ENCODE assay signal across 1 cellular context in genomic region chr16:30365200-30365599, GRCh38.
TF ChIP-seq lines count a peak whose summit lies in the region.

No MANE protein-coding gene starts in this region.

TF ChIP-seq in IMR-90, 13 proteins besides CTCF, POLR2A, EP300 and RAD21:
- TF ChIP-seq NFE2L2 (IDR thresholded peaks at IDR 0.05; ENCODE audit: low read depth, low read length) (no peak), FOS (IDR thresholded peaks at IDR 0.05; ENCODE audit: low read depth, low read length) (no peak), ELK1 (IDR thresholded peaks at IDR 0.05; ENCODE audit: borderline replicate concordance, low read depth, low read length) (no peak), MAFK (IDR thresholded peaks at IDR 0.05; ENCODE audit: low read depth, low read length) (no peak), MXI1 (IDR thresholded peaks at IDR 0.05; ENCODE audit: borderline replicate concordance, low read depth, low read length) (no peak), RCOR1 (IDR thresholded peaks at IDR 0.05; ENCODE audit: insufficient replicate concordance, low read length) (no peak), MAZ (IDR thresholded peaks at IDR 0.05; ENCODE audit: borderline replicate concordance, low read depth, low read length) (no peak)
